1 cellular context compared by ENCODE assay signal in genomic region chr2:226799976-226800940, GRCh38.
TF ChIP-seq lines count a peak whose summit lies in the region.

No MANE protein-coding gene starts in this region.

TF ChIP-seq in HepG2, 621 proteins besides CTCF, POLR2A, EP300 and RAD21 (continued from another document and continues in another):
- TF ChIP-seq MLXIP (CRISPR knock-in tag; IDR thresholded peaks at IDR 0.05; ENCODE audit: borderline replicate concordance) (no peak), TCF7 (IDR thresholded peaks at IDR 0.05; ENCODE audit: low read depth) (peak; percentile 95), NFYB (CRISPR knock-in tag; IDR thresholded peaks at IDR 0.05) (no peak), ZNF484 (CRISPR knock-in tag; IDR thresholded peaks at IDR 0.05; ENCODE audit: borderline replicate concordance, low read depth) (no peak), ZNF577 (CRISPR knock-in tag; IDR thresholded peaks at IDR 0.05; ENCODE audit: borderline replicate concordance, low read depth) (no peak), ZNF562 (CRISPR knock-in tag; IDR thresholded peaks at IDR 0.05; ENCODE audit: borderline replicate concordance) (no peak), ZNF547 (CRISPR knock-in tag; IDR thresholded peaks at IDR 0.05) (peak; percentile 27), THAP7 (CRISPR knock-in tag; IDR thresholded peaks at IDR 0.05) (no peak), MIER3 (CRISPR knock-in tag; IDR thresholded peaks at IDR 0.05; ENCODE audit: borderline replicate concordance) (peak; percentile 74; the same call in 1 of the 2 replicates), REST (IDR thresholded peaks at IDR 0.05; ENCODE audit: borderline replicate concordance in 1 of 2, low read depth in 1 of 2, low read length in 2 of 2) (peak in 1 of 2 experiments; percentile 79; a peak in 1 of 4 replicates), NFKB2 (CRISPR knock-in tag; IDR thresholded peaks at IDR 0.05; ENCODE audit: borderline replicate concordance) (no peak; the same call in 1 of the 2 replicates), ZNF292 (CRISPR knock-in tag; IDR thresholded peaks at IDR 0.05; ENCODE audit: borderline replicate concordance, low read depth) (peak; percentile 77; the same call in 1 of the 2 replicates), ZNF773 (CRISPR knock-in tag; IDR thresholded peaks at IDR 0.05; ENCODE audit: borderline replicate concordance) (no peak), ZKSCAN5 (CRISPR knock-in tag; IDR thresholded peaks at IDR 0.05) (no peak), ZEB1 (IDR thresholded peaks at IDR 0.05; ENCODE audit: insufficient replicate concordance, low read depth) (peak; percentile 95), ZFY (CRISPR knock-in tag; IDR thresholded peaks at IDR 0.05) (peak; percentile 39), ZNF383 (CRISPR knock-in tag; IDR thresholded peaks at IDR 0.05; ENCODE audit: borderline replicate concordance) (no peak), ZNF572 (CRISPR knock-in tag; IDR thresholded peaks at IDR 0.05) (0 out of 2 replicates have a peak, but pooled peaks have one; percentile 34), ZBTB2 (CRISPR knock-in tag; IDR thresholded peaks at IDR 0.05; ENCODE audit: low read depth) (peak; percentile 7; the same call in 1 of the 2 replicates), SRSF4 (IDR thresholded peaks at IDR 0.05; ENCODE audit: low read depth, low read length, poor library complexity, severe bottlenecking) (no peak), ZNF318 (CRISPR knock-in tag; IDR thresholded peaks at IDR 0.05) (peak; percentile 42; the same call in 1 of the 2 replicates), NPAS2 (CRISPR knock-in tag; IDR thresholded peaks at IDR 0.05; ENCODE audit: borderline replicate concordance) (no peak), IRF9 (CRISPR knock-in tag; IDR thresholded peaks at IDR 0.05; ENCODE audit: borderline replicate concordance) (no peak; the same call in 1 of the 2 replicates), ZNF234 (CRISPR knock-in tag; conservative IDR thresholded peaks at IDR 0.05) (peak; percentile 19; the same call in 1 of the 2 replicates), TCF12 (IDR thresholded peaks at IDR 0.05) (no peak), TCF12 (CRISPR knock-in tag; IDR thresholded peaks at IDR 0.05) (peak; percentile 95), SP1 (IDR thresholded peaks at IDR 0.05) (no peak), SP1 (CRISPR knock-in tag; IDR thresholded peaks at IDR 0.05) (peak; percentile 2; the same call in 1 of the 2 replicates), U2AF2 (IDR thresholded peaks at IDR 0.05; ENCODE audit: low read depth, low read length) (no peak), TEF (CRISPR knock-in tag; IDR thresholded peaks at IDR 0.05) (0 out of 2 replicates have a peak, but pooled peaks have one; percentile 14), KAT2B (IDR thresholded peaks at IDR 0.05; ENCODE audit: borderline replicate concordance, low read depth, low read length) (no peak), ZBTB20 (CRISPR knock-in tag; IDR thresholded peaks at IDR 0.05; ENCODE audit: borderline replicate concordance, low read depth) (peak; percentile 95), DPF2 (CRISPR knock-in tag; IDR thresholded peaks at IDR 0.05; ENCODE audit: borderline replicate concordance, low read depth) (peak; percentile 89), TBP (CRISPR knock-in tag; IDR thresholded peaks at IDR 0.05) (0 out of 2 replicates have a peak, but pooled peaks have one; percentile 20), ZFP41 (CRISPR knock-in tag; IDR thresholded peaks at IDR 0.05; ENCODE audit: borderline replicate concordance) (no peak), GLI4 (CRISPR knock-in tag; IDR thresholded peaks at IDR 0.05; ENCODE audit: borderline replicate concordance) (0 out of 2 replicates have a peak, but pooled peaks have one; percentile 39), ZNF546 (CRISPR knock-in tag; conservative IDR thresholded peaks at IDR 0.05) (no peak), LRRFIP1 (CRISPR knock-in tag; conservative IDR thresholded peaks at IDR 0.05) (no peak)
